In genomic region chr19:38841787-38842438, GRCh38 we compare ENCODE assay signal across 1 cellular context.
TF ChIP-seq lines count a peak whose summit lies in the region.

No MANE protein-coding gene starts in this region.

TF ChIP-seq in H1, 55 proteins besides CTCF, POLR2A, EP300 and RAD21:
- TF ChIP-seq KDM4A (IDR thresholded peaks at IDR 0.05; ENCODE audit: low read depth, low read length, severe bottlenecking) (no peak), POLR2AphosphoS5 (IDR thresholded peaks at IDR 0.05; ENCODE audit: low read depth, low read length) (peak; percentile 74), NANOG (IDR thresholded peaks at IDR 0.05; ENCODE audit: insufficient read depth, low read depth, low read length, poor library complexity, severe bottlenecking) (no peak)
